ENCODE assay signal across 9 cellular contexts in the genomic region with DNA sequence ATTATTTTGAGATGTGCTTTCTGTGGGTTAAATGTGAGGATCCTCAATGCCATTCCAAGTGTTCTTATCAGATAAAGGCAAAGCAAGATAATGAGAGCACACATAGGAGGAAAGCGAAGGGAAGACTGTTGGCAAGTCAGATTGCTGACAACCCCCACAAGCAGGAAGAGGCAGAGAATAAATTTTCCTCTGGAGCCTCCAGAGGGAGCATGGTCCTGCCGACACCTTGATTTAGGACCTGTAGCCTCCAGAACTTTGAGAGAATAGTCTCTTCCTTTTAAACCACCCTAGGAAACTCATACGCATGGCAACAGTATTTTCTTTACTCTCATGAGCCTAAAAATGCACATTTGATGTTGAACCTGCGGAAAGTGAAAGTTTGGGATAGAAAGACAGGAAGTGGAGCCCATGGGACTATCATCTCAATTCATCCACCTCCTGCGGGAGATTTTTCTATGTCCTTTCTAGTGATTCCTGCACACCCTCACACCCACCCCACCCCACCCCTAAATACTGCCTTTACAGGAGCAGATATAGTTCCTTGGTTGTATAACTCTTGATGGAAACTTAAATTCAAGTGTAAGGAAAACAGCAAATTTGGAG.
A peak's percentile ranks its signal among the peaks of the same experiment; 100 is the strongest.
DNase-seq lines count a peak whose midpoint lies in the region; ATAC-seq and TF ChIP-seq lines count a peak whose summit lies in the region.
"Had no signal": no experiment of that assay in that cellular context is flagged by ENCODE, and none has a peak within 500 bp of the region (broad histone marks: within the 10 kb centered on the region; RNA-seq: fewer than 3 reads in every experiment).

No MANE protein-coding gene starts in this region.

- H3K27me3 ChIP-seq in DND-41 (ENCODE audit: insufficient read depth, low read length, poor library complexity) = no peaks in the 10 kb centered on the region
- no peaks in the 10 kb centered on the region for H3K27me3 ChIP-seq in PC-9 (ENCODE audit: insufficient read depth, low read depth)
- H3K27me3 ChIP-seq in fibroblast of lung (ENCODE audit: control insufficient read depth, insufficient read depth, low read length) = no peaks in the 10 kb centered on the region
- H3K27me3 ChIP-seq in parathyroid adenoma (ENCODE audit: control insufficient read depth, insufficient read depth, low read length) = no peaks in the 10 kb centered on the region

- peaks cover 33% of the 10 kb centered on the region for H3K4me1 ChIP-seq in DND-41 (ENCODE audit: insufficient read depth, low read length)
- H3K4me1 ChIP-seq in PC-9 (replicated peaks; ENCODE audit: insufficient read depth) = peaks cover 47% of the 10 kb centered on the region
- H3K4me1 ChIP-seq in fibroblast of lung (ENCODE audit: control insufficient read depth, extremely low read depth, insufficient read depth, low read length) = peaks cover 4% of the 10 kb centered on the region
- no peaks in the 10 kb centered on the region for H3K4me1 ChIP-seq in parathyroid adenoma

- no TSS peak for BruUV-seq in PC-9 (replicated peaks; lab: Mats Ljungman, UMichigan)

- POLR2A ChIA-PET in PC-9 (lab: Charles Lee; ENCODE audit: unreplicated experiment) = interaction anchor here (0.5 to 0.7 kb wide), 2 partner anchors 110 to 224 kb away, joined by 4 read pairs; no protein-coding TSS in a partner anchor

- no peaks in the 10 kb centered on the region for H3K9me2 ChIP-seq in PC-9 (ENCODE audit: insufficient read depth)

- H3K4me2 ChIP-seq in DND-41 (ENCODE audit: insufficient read depth, low read length) = no peak overlapping the region
- H3K4me2 ChIP-seq in PC-9 = peak overlapping the region; percentile 37
- H3K4me2 ChIP-seq in fibroblast of lung (ENCODE audit: extremely low read depth, insufficient read depth, low read length) = no peak overlapping the region
- H3K4me2 ChIP-seq in parathyroid adenoma (ENCODE audit: low read length) = no peak overlapping the region

- DNase-seq in DND-41 (no peak), PC-9 (peak in 1 of 2 experiments; percentile 36), fibroblast of lung (ENCODE audit: low read depth in 2 of 2) (peak; percentile 48 to 51), NOMO-1 treated with dmso at 0.1 percent for 144 hours (lab: John Stamatoyannopoulos, UW; ENCODE audit: unreplicated experiment) (no peak), amygdala (lab: John Stamatoyannopoulos, UW) (no peak), NCI-H187 treated with DMSO at 0.1 percent for 48 hours (lab: John Stamatoyannopoulos, UW) (no peak)
- DNase-seq: activated T-cell treated with anti-CD3 and anti-CD28 coated beads, Interleukin-2, amount 50 U/mL, for 48 hours had no signal

- H4K20me1 ChIP-seq in DND-41 (ENCODE audit: insufficient read depth, low read length) (no peaks in the 10 kb centered on the region), PC-9 (ENCODE audit: insufficient read depth) (no peaks in the 10 kb centered on the region), fibroblast of lung (ENCODE audit: control insufficient read depth, extremely low read depth, insufficient read depth, low read length) (no peaks in the 10 kb centered on the region)

- H3F3A ChIP-seq in PC-9 (ENCODE audit: insufficient read depth, low read depth) = peaks cover 30% of the 10 kb centered on the region

- H3K27ac ChIP-seq in DND-41 (ENCODE audit: low read length) (no peak overlapping the region), PC-9 (peak overlapping the region; percentile 35), fibroblast of lung (ENCODE audit: insufficient read depth, low read length) (no peak overlapping the region), parathyroid adenoma (no peak overlapping the region)

- H3K9ac ChIP-seq in DND-41 (ENCODE audit: low read depth, low read length) (no peak overlapping the region), fibroblast of lung (ENCODE audit: insufficient read depth, low read length) (no peak overlapping the region), parathyroid adenoma (no peak overlapping the region)

- TF ChIP-seq CTCF in DND-41 (IDR thresholded peaks at IDR 0.05; ENCODE audit: borderline replicate concordance, extremely low read depth, low read length, poor library complexity, severe bottlenecking) (peak; percentile 29), PC-9 (conservative IDR thresholded peaks at IDR 0.05) (peak; percentile 64), fibroblast of lung (conservative IDR thresholded peaks at IDR 0.05 in 1 of 2, IDR thresholded peaks at IDR 0.05 in 1 of 2; ENCODE audit: low read depth in 1 of 2, low read length in 2 of 2) (peak; percentile 35 to 44), parathyroid adenoma (IDR thresholded peaks at IDR 0.05) (peak; percentile 70)

- H2AFZ ChIP-seq in DND-41 (ENCODE audit: low read depth, low read length) (no peak overlapping the region), PC-9 (no peak overlapping the region), fibroblast of lung (ENCODE audit: low read length) (no peak overlapping the region), parathyroid adenoma (no peak overlapping the region)

- H3K36me3 ChIP-seq in DND-41 (ENCODE audit: insufficient read depth, low read length) (no peaks in the 10 kb centered on the region), PC-9 (ENCODE audit: low read depth) (no peaks in the 10 kb centered on the region), fibroblast of lung (ENCODE audit: control insufficient read depth, insufficient read depth, low read length) (no peaks in the 10 kb centered on the region), parathyroid adenoma (ENCODE audit: control insufficient read depth, insufficient read depth, low read length) (no peaks in the 10 kb centered on the region)

- H3K9me3 ChIP-seq in DND-41 (ENCODE audit: insufficient read depth, low read length, severe bottlenecking) = no peaks in the 10 kb centered on the region
- H3K9me3 ChIP-seq in PC-9 (ENCODE audit: insufficient read depth, low read depth) = peaks cover 3% of the 10 kb centered on the region; the same call in 1 of the 2 replicates
- H3K9me3 ChIP-seq in fibroblast of lung (ENCODE audit: control insufficient read depth, insufficient read depth, low read depth, low read length) = no peaks in the 10 kb centered on the region
- no peaks in the 10 kb centered on the region for H3K9me3 ChIP-seq in parathyroid adenoma (ENCODE audit: control insufficient read depth, low read length)

- no peaks in the 10 kb centered on the region for H3K79me2 ChIP-seq in DND-41 (ENCODE audit: insufficient read depth, low read length)
- no peaks in the 10 kb centered on the region for H3K79me2 ChIP-seq in PC-9 (ENCODE audit: low read depth)
- H3K79me2 ChIP-seq in fibroblast of lung (ENCODE audit: control insufficient read depth, insufficient read depth, low read length) = no peaks in the 10 kb centered on the region
- H3K79me2 ChIP-seq in parathyroid adenoma = no peaks in the 10 kb centered on the region

- CTCF ChIA-PET in PC-9 (lab: Charles Lee) = interaction anchor here (0.6 to 1.1 kb wide), 2 partner anchors 292 to 300 kb away, joined by 5 to 11 read pairs; a partner anchor contains a TSS

- intact Hi-C loops in PC-9 (cut with micrococcal nuclease; ENCODE audit: unreplicated experiment) = loop anchor here (1.0 to 10.0 kb wide), 8 partner anchors 62 to 398 kb away; a partner anchor contains a TSS

- ATAC-seq in DND-41 (ENCODE audit: insufficient read depth, low read depth) (no peak), HG03097 (IDR thresholded peaks at IDR 0.05; ENCODE audit: low FRiP score, unreplicated experiment) (no peak)

- no peak overlapping the region for H3K4me3 ChIP-seq in DND-41 (ENCODE audit: low read depth in 1 of 2, low read length in 2 of 2)
- no peak overlapping the region for H3K4me3 ChIP-seq in PC-9
- H3K4me3 ChIP-seq in fibroblast of lung (replicated peaks in 1 of 4; ENCODE audit: control extremely low read depth in 1 of 4, insufficient read depth in 1 of 4, low read depth in 3 of 4, low read length in 4 of 4) = no peak overlapping the region
- no peak overlapping the region for H3K4me3 ChIP-seq in parathyroid adenoma (ENCODE audit: low read depth, low read length)

Comparison
In these comparisons a context has a peak if more than half of its experiments do, and no peak if none do; other contexts are left out.
1. DNase-seq: peak in fibroblast of lung (2 of 2); none in DND-41 (single experiment), NOMO-1 treated with dmso at 0.1 percent for 144 hours (single experiment), amygdala (0 of 56) and NCI-H187 treated with DMSO at 0.1 percent for 48 hours (single experiment).
2. Peak in every context shown above with its lines, with median percentiles within 50 percentile points of each other: CTCF ChIP-seq.